ENCODE assay signal across 17 cellular contexts in genomic region chr2:136344339-136344738, GRCh38.
"Had no signal": no experiment of that assay in that cellular context is flagged by ENCODE, and none has a peak within 500 bp of the region (broad histone marks: within the 10 kb centered on the region; RNA-seq: fewer than 3 reads in every experiment).

No MANE protein-coding gene starts in this region.

- H3K27ac ChIP-seq: coronary artery, foreskin keratinocyte, left ventricle myocardium inferior, sigmoid colon, tibial artery, upper lobe of left lung, uterus had no signal

- H3K27me3 ChIP-seq: foreskin keratinocyte, sigmoid colon, tibial artery, upper lobe of left lung, uterus had no signal

- H3K4me1 ChIP-seq: foreskin keratinocyte, left ventricle myocardium inferior, sigmoid colon, tibial artery, upper lobe of left lung, uterus had no signal

- H3K4me1 Mint-ChIP-seq: immature natural killer cell had no signal

- H3K9me3 ChIP-seq: mucosa of descending colon, sigmoid colon, tibial artery, upper lobe of left lung, uterus had no signal

- DNase-seq: effector CD4-positive, alpha-beta T cell; endodermal cell; erythroblast; foreskin keratinocyte; immature natural killer cell; left ventricle myocardium inferior; mucosa of descending colon; naive thymus-derived CD8-positive, alpha-beta T cell; posterior cingulate gyrus; sigmoid colon; small intestine; stimulated activated CD4-positive, alpha-beta T cell treated with anti-CD3 and anti-CD28 coated beads, Interleukin-12 subunit alpha, Interleukin-12 subunit beta, amount 100 ng/mL, for 4 hours; tibial artery; upper lobe of left lung; uterus had no signal

- H3K36me3 ChIP-seq: left ventricle myocardium inferior, sigmoid colon, tibial artery, upper lobe of left lung, uterus had no signal

- H3K9me3 Mint-ChIP-seq: immature natural killer cell; stimulated activated naive CD8-positive, alpha-beta T cell treated with anti-CD3 and anti-CD28 coated beads, Interleukin-15, Interleukin-2, amounts not matched to agents 100 ng/mL and 50 ng/mL, for 24 hours had no signal

- H3K36me3 Mint-ChIP-seq: immature natural killer cell had no signal

- H3K27ac Mint-ChIP-seq: endodermal cell; immature natural killer cell; naive thymus-derived CD8-positive, alpha-beta T cell had no signal

- H3K27me3 Mint-ChIP-seq: naive thymus-derived CD8-positive, alpha-beta T cell; stimulated activated naive CD8-positive, alpha-beta T cell treated with anti-CD3 and anti-CD28 coated beads, Interleukin-15, Interleukin-2, amounts not matched to agents 100 ng/mL and 50 ng/mL, for 24 hours had no signal

- H3K4me3 Mint-ChIP-seq: endodermal cell; immature natural killer cell; naive thymus-derived CD8-positive, alpha-beta T cell; stimulated activated naive CD8-positive, alpha-beta T cell treated with anti-CD3 and anti-CD28 coated beads, Interleukin-15, Interleukin-2, amounts not matched to agents 100 ng/mL and 50 ng/mL, for 24 hours had no signal

- ATAC-seq: foreskin keratinocyte; mucosa of descending colon; naive thymus-derived CD8-positive, alpha-beta T cell had no signal

- H3K4me3 ChIP-seq: coronary artery, left ventricle myocardium inferior, mucosa of descending colon, sigmoid colon, tibial artery, upper lobe of left lung, uterus had no signal
